12 cellular contexts compared by ENCODE assay signal in genomic region chr16:50196736-50197135, GRCh38. TPM values are rescaled to one million over a fixed set of nuclear protein-coding genes. Genes with fewer than 3 reads are reported as not detected.
DNase-seq lines count a peak whose midpoint lies in the region; ATAC-seq and TF ChIP-seq lines count a peak whose summit lies in the region.
"Had no signal": no experiment of that assay in that cellular context is flagged by ENCODE, and none has a peak within 500 bp of the region (broad histone marks: within the 10 kb centered on the region; RNA-seq: fewer than 3 reads in every experiment).

No MANE protein-coding gene starts in this region.

- no peak overlapping the region for H2BK15ac ChIP-seq in mesendoderm (replicated peaks; ENCODE audit: low read depth)

- no peak overlapping the region for H4K5ac ChIP-seq in mesendoderm (ENCODE audit: low read length)

- no peak overlapping the region for H3K9ac ChIP-seq in mesendoderm (ENCODE audit: low read length)

- no peaks in the 10 kb centered on the region for H3K9me3 ChIP-seq in SJCRH30 (replicated peaks)
- H3K9me3 ChIP-seq: neutrophil, thoracic aorta had no signal

- no peak overlapping the region for H4K8ac ChIP-seq in mesendoderm (ENCODE audit: low read depth, low read length)

- H3K27me3 ChIP-seq in SJCRH30 (no peaks in the 10 kb centered on the region), mesendoderm (ENCODE audit: insufficient read depth, low read length, poor library complexity) (no peaks in the 10 kb centered on the region)
- H3K27me3 ChIP-seq: neutrophil had no signal

- peaks cover 4% of the 10 kb centered on the region; the same call in 1 of the 2 replicates for H3K4me1 ChIP-seq in SJCRH30
- no peaks in the 10 kb centered on the region for H3K4me1 ChIP-seq in mesendoderm (ENCODE audit: control insufficient read depth, low read depth, low read length)

- H3K79me1 ChIP-seq in mesendoderm (ENCODE audit: low read length) = peaks cover 2% of the 10 kb centered on the region

- H2AK5ac ChIP-seq in mesendoderm (ENCODE audit: low read length) = no peak overlapping the region

- ATAC-seq in GM21723 (IDR thresholded peaks at IDR 0.05; ENCODE audit: unreplicated experiment) = no peak

- no peaks in the 10 kb centered on the region for H3K79me2 ChIP-seq in mesendoderm (ENCODE audit: control insufficient read depth, insufficient read depth, low read length)

- H3K4me3 ChIP-seq in SJCRH30 = no peak overlapping the region
- no peak overlapping the region for H3K4me3 ChIP-seq in epithelial cell of esophagus (ENCODE audit: low read length)
- H3K4me3 ChIP-seq in mesendoderm (ENCODE audit: low read length) = no peak overlapping the region
- H3K4me3 ChIP-seq: thoracic aorta had no signal

- H3K18ac ChIP-seq in mesendoderm (ENCODE audit: low read length) = no peak overlapping the region

- no peak overlapping the region for H3K23ac ChIP-seq in mesendoderm (ENCODE audit: low read length)

- H3K56ac ChIP-seq in mesendoderm (ENCODE audit: low read length) = no peak overlapping the region

- no peak overlapping the region for H3K4ac ChIP-seq in mesendoderm (ENCODE audit: low read depth, low read length)

- H3K36me3 ChIP-seq in SJCRH30 (no peaks in the 10 kb centered on the region), mesendoderm (ENCODE audit: control insufficient read depth, insufficient read depth, low read length) (no peaks in the 10 kb centered on the region)
- H3K36me3 ChIP-seq: neutrophil, thoracic aorta had no signal

- H3K27ac ChIP-seq in SJCRH30 = no peak overlapping the region
- H3K27ac ChIP-seq in mesendoderm (ENCODE audit: low read depth, low read length) = no peak overlapping the region
- H3K27ac ChIP-seq: neutrophil, thoracic aorta had no signal

- DNase-seq in A172 (ENCODE audit: low spot score) (peak; percentile 42), Daoy (ENCODE audit: low read depth) (peak; percentile 58), SJCRH30 (peak; percentile 8 to 9), epithelial cell of esophagus (ENCODE audit: low read depth) (peak; percentile 40), RKO (ENCODE audit: low spot score) (no peak), AML-193 (lab: John Stamatoyannopoulos, UW) (no peak), mesendoderm (no peak)
- DNase-seq: NCI-H82; stimulated activated CD4-positive, alpha-beta T cell treated with anti-CD3 and anti-CD28 coated beads, Interleukin-4, amount 100 ng/mL, for 24 hours had no signal

- H3K4me2 ChIP-seq in mesendoderm (ENCODE audit: low read length) = no peak overlapping the region

- no peak for TF ChIP-seq CTCF in epithelial cell of esophagus (IDR thresholded peaks at IDR 0.05; ENCODE audit: insufficient read depth, low read depth, low read length, missing control alignments)

- WGBS in mesendoderm (ENCODE audit: extremely low coverage, insufficient coverage, low lambda C conversion rate) = no CpG with 5 or more reads among the region's 1 CpG

- H2BK120ac ChIP-seq in mesendoderm (ENCODE audit: low read depth, low read length) = no peak overlapping the region

- H2BK5ac ChIP-seq in mesendoderm (ENCODE audit: low read length) = no peak overlapping the region

RNA-seq across cellular contexts. Expression of gene TENT4B, which starts 43.6 kb away (rescaled TPM):
- total RNA-seq in A172 (2014; rRNA removed; shearing (Covaris generic)) = 7.4 and 11.2 TPM in 2 replicates
- total RNA-seq in Daoy (2014; rRNA removed; shearing (Covaris generic)) = 5.2 and 6.5 TPM in 2 replicates
- 9.6 and 12.4 TPM in 2 replicates for total RNA-seq in SJCRH30 (2014; rRNA removed; shearing (Covaris generic))
- polyA plus RNA-seq in mesendoderm (2013, experiment 1 of 2) = 10.7 TPM
- polyA plus RNA-seq in mesendoderm (2013, experiment 2 of 2) = 10.4 TPM

Comparison
In these comparisons a context has a peak if more than half of its experiments do, and no peak if none do; other contexts are left out.
1. DNase-seq: peak in A172 (single experiment), Daoy (single experiment), SJCRH30 (2 of 2) and epithelial cell of esophagus (single experiment); none in RKO (single experiment), AML-193 (0 of 2) and mesendoderm (single experiment).